ENCODE assay signal across 12 cellular contexts in genomic region chr13:76764429-76764828, GRCh38.
DNase-seq lines count a peak whose midpoint lies in the region; ATAC-seq and TF ChIP-seq lines count a peak whose summit lies in the region.
"Had no signal": no experiment of that assay in that cellular context is flagged by ENCODE, and none has a peak within 500 bp of the region (broad histone marks: within the 10 kb centered on the region; RNA-seq: fewer than 3 reads in every experiment).

No MANE protein-coding gene starts in this region.

- peaks cover 0 to 14% (median 0%) of the 10 kb centered on the region in 3 donors for H3K4me1 ChIP-seq in gastroesophageal sphincter
- H3K4me1 ChIP-seq: Peyer's patch had no signal

- no peaks in the 10 kb centered on the region for H3K9me3 ChIP-seq in gastroesophageal sphincter
- H3K9me3 ChIP-seq: Peyer's patch had no signal

- no peak overlapping the region for H3K4me3 ChIP-seq in gastroesophageal sphincter
- H3K4me3 ChIP-seq: Peyer's patch had no signal

- TF ChIP-seq POLR2A in gastroesophageal sphincter (IDR thresholded peaks at IDR 0.05), result no peak

- H3K27ac ChIP-seq in gastroesophageal sphincter, result peak overlapping the region in 3 of 4 donors; percentile 7 to 37 (median 35)
- H3K27ac ChIP-seq: epithelial cell of prostate had no signal

- H3K36me3 ChIP-seq in gastroesophageal sphincter, result no peaks in the 10 kb centered on the region
- H3K36me3 ChIP-seq: Peyer's patch had no signal

- no CpG with 5 or more reads among the region's 1 CpG for whole genome bisulfite sequencing in gastroesophageal sphincter (ENCODE audit: low coverage in 1 of 2), 2 donors

- ATAC-seq in gastroesophageal sphincter, result peak; percentile 92
- no peak for ATAC-seq in GM18519 (IDR thresholded peaks at IDR 0.05; ENCODE audit: low FRiP score, unreplicated experiment)
- no peak for ATAC-seq in GM21528 (IDR thresholded peaks at IDR 0.05; ENCODE audit: low FRiP score, unreplicated experiment)

- DNase-seq in EH (ENCODE audit: low read depth) (peak; percentile 1), RPMI7951 (ENCODE audit: low read depth) (peak; percentile 7), posterior vena cava (ENCODE audit: low spot score) (peak; percentile 84), NCI-H1092 (lab: John Stamatoyannopoulos, UW) (no peak), NCI-H2196 treated with DMSO at 0.1 percent for 48 hours (lab: John Stamatoyannopoulos, UW; ENCODE audit: unreplicated experiment) (no peak)
- DNase-seq: activated CD4-positive, CD25-positive, alpha-beta regulatory T cell treated with anti-CD3 and anti-CD28 coated beads, Interleukin-2, amount 50 U/mL, for 72 hours; DND-41 had no signal

- H3K27me3 ChIP-seq in gastroesophageal sphincter, result no peaks in the 10 kb centered on the region
- H3K27me3 ChIP-seq: Peyer's patch had no signal

- intact Hi-C loops in posterior vena cava (cut with DNase I), result no loop called here

- no peak for TF ChIP-seq EP300 in gastroesophageal sphincter (IDR thresholded peaks at IDR 0.05)

- TF ChIP-seq CTCF in gastroesophageal sphincter (IDR thresholded peaks at IDR 0.05), result no peak

Comparison
In these comparisons a context has a peak if more than half of its experiments do, and no peak if none do; other contexts are left out.
1. DNase-seq: peak in EH (single experiment), RPMI7951 (single experiment) and posterior vena cava (single experiment); none in NCI-H1092 (single experiment) and NCI-H2196 treated with DMSO at 0.1 percent for 48 hours (single experiment).